17 cellular contexts compared by ENCODE assay signal in genomic region chr19:57637379-57637778, GRCh38. TPM values are rescaled to one million over a fixed set of nuclear protein-coding genes. Genes with fewer than 3 reads are reported as not detected.
A peak's percentile ranks its signal among the peaks of the same experiment; 100 is the strongest.
DNase-seq lines count a peak whose midpoint lies in the region; ATAC-seq and TF ChIP-seq lines count a peak whose summit lies in the region.
"Had no signal": no experiment of that assay in that cellular context is flagged by ENCODE, and none has a peak within 500 bp of the region (broad histone marks: within the 10 kb centered on the region; RNA-seq: fewer than 3 reads in every experiment).

No MANE protein-coding gene starts in this region.

- CTCF ChIA-PET in CD4-positive, alpha-beta T cell (lab: Charles Lee) = no interaction called here

- TF ChIP-seq CTCF in CD4-positive, alpha-beta T cell (IDR thresholded peaks at IDR 0.05) = no peak
- TF ChIP-seq CTCF in osteocyte (IDR thresholded peaks at IDR 0.05) (no peak), natural killer cell (IDR thresholded peaks at IDR 0.05) (no peak)

- H3K27ac Mint-ChIP-seq in CD4-positive, alpha-beta T cell = no peak overlapping the region
- H3K27ac Mint-ChIP-seq in osteocyte (ENCODE audit: unreplicated experiment) (no peak overlapping the region), natural killer cell (no peak overlapping the region)
- H3K27ac Mint-ChIP-seq: CD8-positive, alpha-beta T cell; GM23338 had no signal

- no peak overlapping the region for H3K9ac ChIP-seq in adipocyte (ENCODE audit: low read length)

- H3K4me1 Mint-ChIP-seq in CD4-positive, alpha-beta T cell (ENCODE audit: low read depth) = peaks cover 35% of the 10 kb centered on the region
- peaks cover 17% of the 10 kb centered on the region for H3K4me1 Mint-ChIP-seq in osteocyte (ENCODE audit: unreplicated experiment)
- peaks cover 24 to 32% of the 10 kb centered on the region in 2 donors for H3K4me1 Mint-ChIP-seq in natural killer cell

- TF ChIP-seq POLR2A in erythroblast (IDR thresholded peaks at IDR 0.05; ENCODE audit: low read length) = no peak
- no peak for TF ChIP-seq POLR2A in GM18505 (IDR thresholded peaks at IDR 0.05; ENCODE audit: borderline replicate concordance, extremely low read depth, insufficient read depth, insufficient read length)

- POLR2A ChIA-PET in CD4-positive, alpha-beta T cell (lab: Charles Lee) = no interaction called here

- H3K27me3 Mint-ChIP-seq in CD4-positive, alpha-beta T cell = no peaks in the 10 kb centered on the region
- no peaks in the 10 kb centered on the region for H3K27me3 Mint-ChIP-seq in osteocyte (ENCODE audit: unreplicated experiment)
- no peaks in the 10 kb centered on the region for H3K27me3 Mint-ChIP-seq in natural killer cell (ENCODE audit: low read depth in 2 of 2)

- peaks cover 30% of the 10 kb centered on the region for H3K9me3 Mint-ChIP-seq in CD4-positive, alpha-beta T cell
- H3K9me3 Mint-ChIP-seq in osteocyte (ENCODE audit: unreplicated experiment) (peaks cover 58% of the 10 kb centered on the region), natural killer cell (peaks cover 17 to 35% of the 10 kb centered on the region in 2 donors)

- peaks cover 63% of the 10 kb centered on the region for H3K9me3 ChIP-seq in CD4-positive, alpha-beta T cell (ENCODE audit: control insufficient read depth, low read length)
- peaks cover 51% of the 10 kb centered on the region for H3K9me3 ChIP-seq in adipocyte (ENCODE audit: control insufficient read depth, low read length)
- peaks cover 7% of the 10 kb centered on the region for H3K9me3 ChIP-seq in HAP-1

- ATAC-seq in CD4-positive, alpha-beta T cell (ENCODE audit: poor library complexity) = no peak
- ATAC-seq in natural killer cell (no peak), GM18505 (IDR thresholded peaks at IDR 0.05; ENCODE audit: unreplicated experiment) (no peak)
- ATAC-seq: CD8-positive, alpha-beta T cell; GM23338; HepG2 had no signal

- no peak overlapping the region for H3K27ac ChIP-seq in CD4-positive, alpha-beta T cell (ENCODE audit: low read depth, low read length)
- H3K27ac ChIP-seq: C4-2B had no signal

- H3K4me1 ChIP-seq in adipocyte (ENCODE audit: control insufficient read depth, insufficient read depth, low read length) (peaks cover 10% of the 10 kb centered on the region), HAP-1 (no peaks in the 10 kb centered on the region)

- peaks cover 70% of the 10 kb centered on the region for H3K36me3 ChIP-seq in adipocyte (ENCODE audit: control insufficient read depth, insufficient read depth, low read length, severe bottlenecking)
- H3K36me3 ChIP-seq in HAP-1 (replicated peaks) = peaks cover 44% of the 10 kb centered on the region

- intact Hi-C loops in CD4-positive, alpha-beta T cell (cut with DNase I, micrococcal nuclease) = no loop called here
- intact Hi-C loops in natural killer cell (cut with micrococcal nuclease) = loop anchor here (10.0 kb wide), 1 partner anchor 47 kb away; the partner anchor contains the start of gene ZNF551

- peaks cover 100% of the 10 kb centered on the region for H3K36me3 Mint-ChIP-seq in CD4-positive, alpha-beta T cell (ENCODE audit: low read depth)
- H3K36me3 Mint-ChIP-seq in osteocyte (ENCODE audit: unreplicated experiment) = peaks cover 79% of the 10 kb centered on the region
- H3K36me3 Mint-ChIP-seq in natural killer cell = peaks cover 74% of the 10 kb centered on the region

- no peak for DNase-seq in CD4-positive, alpha-beta T cell
- DNase-seq in adipocyte (ENCODE audit: low read depth) (no peak), erythroblast (lab: John Stamatoyannopoulos, UW) (peak; percentile 24 to 28), osteocyte (ENCODE audit: extremely low spot score, unreplicated experiment) (peak; percentile 19), natural killer cell (no peak), HAP-1 (ENCODE audit: low spot score in 2 of 2) (no peak)
- DNase-seq: ACHN; Caco-2; CD8-positive, alpha-beta T cell; DMS53; GF-D8; H7 had no signal

- in situ Hi-C loops in HAP-1 (cut with MboI; ENCODE audit: low sequenced_read_pairs) = no loop called here

- peak overlapping the region; percentile 30 for H3K4me3 Mint-ChIP-seq in CD4-positive, alpha-beta T cell
- H3K4me3 Mint-ChIP-seq in osteocyte (ENCODE audit: unreplicated experiment) (no peak overlapping the region), natural killer cell (no peak overlapping the region)
- H3K4me3 Mint-ChIP-seq: CD8-positive, alpha-beta T cell; GM23338 had no signal

- H3K27me3 ChIP-seq in CD4-positive, alpha-beta T cell (ENCODE audit: control insufficient read depth, insufficient read depth, low read length) = no peaks in the 10 kb centered on the region
- no peaks in the 10 kb centered on the region for H3K27me3 ChIP-seq in adipocyte (replicated peaks; ENCODE audit: control insufficient read depth, insufficient read depth, low read length)
- H3K27me3 ChIP-seq in HAP-1 (ENCODE audit: low read depth) = no peaks in the 10 kb centered on the region

- H3K4me3 ChIP-seq in adipocyte (ENCODE audit: low read length) (peak overlapping the region; percentile 39), HAP-1 (no peak overlapping the region)
- H3K4me3 ChIP-seq: GM23338 had no signal

RNA-seq across cellular contexts. Expression of gene ZNF211, which starts 4.4 kb away (rescaled TPM):
- total RNA-seq in CD4-positive, alpha-beta T cell = 10 to 100 TPM; 29.3 to 30.5 TPM
- 11.9 and 14.4 TPM in 2 replicates for total RNA-seq in osteocyte
- total RNA-seq in natural killer cell = 10 to 100 TPM; 33.7 to 47.0 (median 36.9) TPM

RNA-seq across cellular contexts. Expression of gene ZNF134, which starts 23.3 kb away (rescaled TPM):
- 10 to 100 TPM; 24.6 to 25.7 TPM for total RNA-seq in CD4-positive, alpha-beta T cell
- total RNA-seq in osteocyte (19.6 and 20.0 TPM in 2 replicates), natural killer cell (10 to 100 TPM; 18.5 to 22.0 (median 20.5) TPM)

RNA-seq across cellular contexts. Expression of gene ZSCAN4, which starts 31.4 kb away (rescaled TPM):
- not detected for total RNA-seq in CD4-positive, alpha-beta T cell
- total RNA-seq in osteocyte (not detected in 2 replicates), natural killer cell (not detected)
- total RNA-seq: A172; Caco-2; CD8-positive, alpha-beta T cell; GM23338; H7 had no signal

RNA-seq across cellular contexts. Expression of gene ZNF530, which starts 37.7 kb away (rescaled TPM):
- 1 to 10 TPM; 2.7 to 3.4 TPM for total RNA-seq in CD4-positive, alpha-beta T cell
- total RNA-seq in osteocyte (2.4 and 2.8 TPM in 2 replicates), natural killer cell (1 to 10 TPM; 5.1 to 8.0 (median 5.6) TPM)

RNA-seq across cellular contexts. Expression of gene ZNF551, which starts 44.4 kb away (rescaled TPM):
- total RNA-seq in CD4-positive, alpha-beta T cell = 10 to 100 TPM; 11.4 to 11.6 TPM
- total RNA-seq in osteocyte = 6.1 and 6.3 TPM in 2 replicates
- 10 to 100 TPM in 1 of 3 donors, 1 to 10 TPM in 2; 5.6 to 12.9 (median 7.9) TPM for total RNA-seq in natural killer cell

Comparison
In these comparisons a context has a peak if more than half of its experiments do, and no peak if none do; other contexts are left out.
1. DNase-seq: peak in erythroblast (2 of 2) and osteocyte (single experiment); none in CD4-positive, alpha-beta T cell (0 of 10), adipocyte (single experiment), natural killer cell (single experiment) and HAP-1 (0 of 2).